Comparison of ENCODE assay signal across 14 cellular contexts in genomic region chr2:29459445-29460179, GRCh38.
A peak's percentile ranks its signal among the peaks of the same experiment; 100 is the strongest.
DNase-seq lines count a peak whose midpoint lies in the region; ATAC-seq and TF ChIP-seq lines count a peak whose summit lies in the region.
"Had no signal": no experiment of that assay in that cellular context is flagged by ENCODE, and none has a peak within 500 bp of the region (broad histone marks: within the 10 kb centered on the region; RNA-seq: fewer than 3 reads in every experiment).

No MANE protein-coding gene starts in this region.

- H3K9me3 ChIP-seq in AG04450 (ENCODE audit: control insufficient read depth, insufficient read depth, low read length), result no peaks in the 10 kb centered on the region

- H3K27me3 ChIP-seq in AG04450 (ENCODE audit: control insufficient read depth, insufficient read depth, low read length) (no peaks in the 10 kb centered on the region), H7 (ENCODE audit: control insufficient read depth, insufficient read depth, low read length) (no peaks in the 10 kb centered on the region)

- no peak overlapping the region for H3K4me3 ChIP-seq in AG04450 (ENCODE audit: low read depth, low read length)
- H3K4me3 ChIP-seq in H7 (ENCODE audit: insufficient read depth, low read depth, low read length), result no peak overlapping the region

- TF ChIP-seq CTCF in AG04450 (IDR thresholded peaks at IDR 0.05; ENCODE audit: low read depth, low read length), result no peak

- CTCF ChIA-PET in AG04450 (lab: Charles Lee), result interaction anchor here (0.6 kb wide), 1 partner anchor 21 kb away, joined by 10 read pairs; no protein-coding TSS in a partner anchor

- ATAC-seq in GM18907 (IDR thresholded peaks at IDR 0.05; ENCODE audit: unreplicated experiment), result no peak
- ATAC-seq: left ventricle myocardium superior; naive thymus-derived CD4-positive, alpha-beta T cell had no signal

- DNase-seq in AG04450 (ENCODE audit: low read depth, low spot score), result peak; percentile 62
- DNase-seq in HT1080 (ENCODE audit: low read depth), result peak; percentile 62
- DNase-seq in brain pericyte (ENCODE audit: low read depth, low spot score), result peak; percentile 43
- DNase-seq in kidney glomerular epithelial cell (lab: John Stamatoyannopoulos, UW), result peak; percentile 25
- DNase-seq in H7, result no peak
- DNase-seq in CD1c-positive myeloid dendritic cell (ENCODE audit: extremely low spot score), result no peak
- DNase-seq in RKO (ENCODE audit: low spot score), result no peak
- DNase-seq: activated effector memory CD4-positive, alpha-beta T cell treated with anti-CD3 and anti-CD28 coated beads, Interleukin-2, amount 50 U/mL, for 16 hours; central memory CD4-positive, alpha-beta T cell; left ventricle myocardium superior; naive thymus-derived CD4-positive, alpha-beta T cell; NCI-H1436; stimulated activated CD4-positive, alpha-beta T cell treated with anti-CD3 and anti-CD28 coated beads, Interleukin-1b, Interleukin-23, amount 100 ng/mL, for 48 hours had no signal

- no peaks in the 10 kb centered on the region for H3K36me3 ChIP-seq in H7 (replicated peaks; ENCODE audit: control insufficient read depth, insufficient read depth, low read length)

- H3K27ac ChIP-seq in AG04450 (ENCODE audit: low read depth, low read length), result no peak overlapping the region

- POLR2A ChIA-PET in AG04450 (lab: Yijun Ruan, JAX), result interaction anchor here (0.6 to 1.0 kb wide), 3 partner anchors 20 to 324 kb away, joined by 3 to 5 read pairs (median 5); no protein-coding TSS in a partner anchor

Comparison
In these comparisons a context has a peak if more than half of its experiments do, and no peak if none do; other contexts are left out.
1. DNase-seq: peak in AG04450 (single experiment), HT1080 (single experiment), brain pericyte (single experiment) and kidney glomerular epithelial cell (single experiment); none in H7 (single experiment), CD1c-positive myeloid dendritic cell (single experiment) and RKO (single experiment).